In genomic region chr6:10269814-10270472, GRCh38 we compare ENCODE assay signal across 11 cellular contexts.
DNase-seq lines count a peak whose midpoint lies in the region; ATAC-seq and TF ChIP-seq lines count a peak whose summit lies in the region.
"Had no signal": no experiment of that assay in that cellular context is flagged by ENCODE, and none has a peak within 500 bp of the region (broad histone marks: within the 10 kb centered on the region; RNA-seq: fewer than 3 reads in every experiment).

No MANE protein-coding gene starts in this region.

- no peaks in the 10 kb centered on the region for H4K20me1 ChIP-seq in OCI-LY3 (ENCODE audit: insufficient read depth, low read length)

- no peak overlapping the region for H2AFZ ChIP-seq in OCI-LY3 (ENCODE audit: low read depth, low read length)

- H3K79me2 ChIP-seq in OCI-LY3 (ENCODE audit: low read length), result no peaks in the 10 kb centered on the region

- no peak overlapping the region for H3K4me3 ChIP-seq in OCI-LY3 (ENCODE audit: low read length)

- H3K27ac ChIP-seq in OCI-LY3 (ENCODE audit: low read length), result no peak overlapping the region

- H3K9me3 ChIP-seq in OCI-LY3 (ENCODE audit: insufficient read depth, low read length), result no peaks in the 10 kb centered on the region

- H3K36me3 ChIP-seq in OCI-LY3 (replicated peaks; ENCODE audit: low read depth, low read length), result no peaks in the 10 kb centered on the region

- H3K4me2 ChIP-seq in OCI-LY3 (ENCODE audit: low read length), result peak overlapping the region; percentile 28; the same call in 1 of the 2 replicates

- ATAC-seq in GM18868 (IDR thresholded peaks at IDR 0.05; ENCODE audit: unreplicated experiment) (peak; percentile 91), HG02938 (IDR thresholded peaks at IDR 0.05; ENCODE audit: unreplicated experiment) (peak; percentile 68), left lobe of liver (peak; percentile 28)
- ATAC-seq: left cardiac atrium had no signal

- H3K27me3 ChIP-seq in OCI-LY3 (ENCODE audit: low read depth, low read length), result no peaks in the 10 kb centered on the region

- H3K4me1 ChIP-seq in OCI-LY3 (ENCODE audit: low read length), result peaks cover 8% of the 10 kb centered on the region

- TF ChIP-seq CTCF in OCI-LY3 (IDR thresholded peaks at IDR 0.05; ENCODE audit: low read depth, low read length), result no peak

- DNase-seq in left lobe of liver (ENCODE audit: low spot score) (no peak), middle frontal gyrus (ENCODE audit: extremely low spot score, low spot score) (no peak), ureter (ENCODE audit: low spot score) (no peak)
- DNase-seq in stimulated activated naive CD4-positive, alpha-beta T cell treated with Interleukin-2 at 50 U/mL for 16 hours (lab: John Stamatoyannopoulos, UW), result no peak
- DNase-seq: activated CD4-positive, alpha-beta T cell treated with anti-CD3 and anti-CD28 coated beads for 4 hours; left cardiac atrium; NCI-H1436 treated with DMSO at 0.1 percent for 48 hours; NCI-H748 treated with DMSO at 0.1 percent for 48 hours had no signal

- no peak overlapping the region for H3K9ac ChIP-seq in OCI-LY3 (ENCODE audit: low read length)

Comparison
In these comparisons a context has a peak if more than half of its experiments do, and no peak if none do; other contexts are left out.
1. ATAC-seq: peak in every context shown above with its lines; median percentile 91 in GM18868; 68 in HG02938; 28 in left lobe of liver.